In the genomic region with DNA sequence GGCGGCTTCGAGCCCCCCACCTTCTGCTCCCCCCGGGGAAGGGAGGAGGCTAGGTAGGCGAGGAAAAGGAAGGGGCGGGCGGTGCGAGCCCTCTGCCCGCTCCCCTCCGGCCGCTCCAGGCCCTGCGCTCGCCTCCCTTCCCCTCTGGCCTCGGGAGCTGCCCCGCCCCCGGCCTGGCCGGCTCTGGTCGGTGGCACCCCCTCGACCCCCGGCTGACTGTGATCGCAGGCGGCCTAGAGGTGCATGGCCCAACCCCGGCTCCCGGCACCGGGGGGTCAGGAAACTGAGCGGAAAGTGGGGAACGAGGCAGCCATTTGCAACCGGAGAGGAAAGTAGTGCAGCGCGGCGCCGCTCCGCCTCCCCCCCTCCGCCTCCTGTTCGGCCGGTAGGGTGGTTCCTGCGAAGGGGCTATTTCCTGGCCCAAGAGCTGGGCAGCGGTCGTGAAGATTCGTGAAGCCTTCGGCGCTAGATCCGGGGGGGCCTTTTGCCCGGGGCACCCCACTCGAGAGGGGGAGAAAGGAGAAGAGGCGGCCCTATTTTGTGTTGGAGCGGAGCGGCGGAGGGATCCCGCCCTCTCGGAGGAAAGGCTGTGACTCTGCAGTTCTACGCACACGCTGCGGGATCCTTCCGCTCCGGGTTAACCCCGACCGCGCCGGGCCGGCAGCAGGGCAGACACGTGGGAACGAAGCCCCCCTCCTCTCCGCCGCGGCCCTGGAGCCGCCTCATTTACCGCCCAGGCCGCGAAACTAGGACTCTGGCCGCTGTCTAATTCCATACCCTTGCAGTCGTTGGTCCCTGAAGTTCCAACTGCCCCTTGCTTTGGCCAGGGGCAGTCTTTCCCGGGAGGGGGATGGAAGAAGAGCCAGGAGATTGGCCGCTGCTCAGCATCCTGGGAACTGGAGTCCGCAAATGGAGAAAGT, we compare ENCODE assay signal across 8 cellular contexts. TPM values are rescaled to one million over a fixed set of nuclear protein-coding genes. Genes with fewer than 3 reads are reported as not detected.
A peak's percentile ranks its signal among the peaks of the same experiment; 100 is the strongest.
DNase-seq lines count a peak whose midpoint lies in the region; ATAC-seq and TF ChIP-seq lines count a peak whose summit lies in the region.

Gene KMT2D, minus strand, starts transcription at position 558 of the 920 bp plus-strand sequence. CDS start 5,470 bp downstream, outside the sequence.

- H3K4me3 Mint-ChIP-seq in nephron progenitor cell, result peak within 1 kb of the TSS; percentile 96
- H3K4me3 Mint-ChIP-seq in stimulated activated naive CD8-positive, alpha-beta T cell treated with anti-CD3 and anti-CD28 coated beads, Interleukin-15, Interleukin-2, amounts not matched to agents 100 ng/mL and 50 ng/mL, for 24 hours, result peak within 1 kb of the TSS; percentile 97

- in situ Hi-C loops in Caki2 (cut with HindIII; ENCODE audit: low pct_unique_long_range_greater_than_20kb, low sequenced_read_pairs), result loop anchor here (10.0 kb wide), 1 partner anchor 174 kb away; no protein-coding TSS in a partner anchor

- TF ChIP-seq CTCF in Loucy (conservative IDR thresholded peaks at IDR 0.05; ENCODE audit: low read length) (no peak), nephron progenitor cell (IDR thresholded peaks at IDR 0.05) (no peak)

- H4K20me1 ChIP-seq in Loucy (ENCODE audit: insufficient read depth, low read length, poor library complexity, severe bottlenecking), result peaks cover 45% of the 10 kb centered on the region

- peak within 1 kb of the TSS; percentile 98 for H3K27ac Mint-ChIP-seq in nephron progenitor cell
- H3K27ac Mint-ChIP-seq in stimulated activated naive CD8-positive, alpha-beta T cell treated with anti-CD3 and anti-CD28 coated beads, Interleukin-15, Interleukin-2, amounts not matched to agents 100 ng/mL and 50 ng/mL, for 24 hours, result peak within 1 kb of the TSS; percentile 96

- no peaks in the 10 kb centered on the region for H3K27me3 Mint-ChIP-seq in nephron progenitor cell (ENCODE audit: low read depth, poor library complexity)
- no peaks in the 10 kb centered on the region for H3K27me3 Mint-ChIP-seq in stimulated activated naive CD8-positive, alpha-beta T cell treated with anti-CD3 and anti-CD28 coated beads, Interleukin-15, Interleukin-2, amounts not matched to agents 100 ng/mL and 50 ng/mL, for 24 hours

- H3K9me3 Mint-ChIP-seq in nephron progenitor cell, result no peaks in the 10 kb centered on the region
- no peaks in the 10 kb centered on the region for H3K9me3 Mint-ChIP-seq in stimulated activated naive CD8-positive, alpha-beta T cell treated with anti-CD3 and anti-CD28 coated beads, Interleukin-15, Interleukin-2, amounts not matched to agents 100 ng/mL and 50 ng/mL, for 24 hours

- H3F3A ChIP-seq in Loucy (ENCODE audit: low read depth), result no peaks in the 10 kb centered on the region

- H3K4me3 ChIP-seq in Loucy (ENCODE audit: low read length, poor library complexity, severe bottlenecking), result peak within 1 kb of the TSS; percentile 86

- no peaks in the 10 kb centered on the region; the same call in 1 of the 2 replicates for H3K36me3 ChIP-seq in Loucy (ENCODE audit: insufficient read depth, low read length)

- H2AFZ ChIP-seq in Loucy (ENCODE audit: low read length), result peak within 1 kb of the TSS; percentile 93

- H3K9me3 ChIP-seq in Loucy (ENCODE audit: insufficient read depth, low read depth, low read length), result no peaks in the 10 kb centered on the region

- H3K4me2 ChIP-seq in Loucy (ENCODE audit: low read depth, low read length, poor library complexity, severe bottlenecking), result peak within 1 kb of the TSS; percentile 99

- peaks cover 21% of the 10 kb centered on the region for H3K4me1 ChIP-seq in Loucy (ENCODE audit: insufficient read depth, low read length, poor library complexity, severe bottlenecking)

- H3K27me3 ChIP-seq in Loucy (ENCODE audit: insufficient read depth, low read length, poor library complexity, severe bottlenecking), result peaks cover 12% of the 10 kb centered on the region

- ATAC-seq in GM21723 (IDR thresholded peaks at IDR 0.05; ENCODE audit: unreplicated experiment), result peak; percentile 54

- peaks cover 60% of the 10 kb centered on the region for H3K79me2 ChIP-seq in Loucy (ENCODE audit: insufficient read depth, low read length)

- peak within 1 kb of the TSS; percentile 94 for H3K9ac ChIP-seq in Loucy (ENCODE audit: low read depth, low read length, poor library complexity, severe bottlenecking)

- peak; percentile 94 for DNase-seq in Caki2 (ENCODE audit: low read depth)
- DNase-seq in SHP77 (lab: John Stamatoyannopoulos, UW), result peak; percentile 86 to 91
- peak; percentile 82 for DNase-seq in activated effector memory CD4-positive, alpha-beta T cell treated with Interleukin-2 at 50 U/mL for 16 hours
- DNase-seq in fibroblast of the conjunctiva (ENCODE audit: low read depth), result peak; percentile 82
- DNase-seq in nephron progenitor cell, result peak; percentile 91

- no peaks in the 10 kb centered on the region for H3K9me2 ChIP-seq in Loucy (replicated peaks; ENCODE audit: low read depth, low read length)

- H3K36me3 Mint-ChIP-seq in nephron progenitor cell (ENCODE audit: low read depth), result peaks cover 6% of the 10 kb centered on the region
- H3K36me3 Mint-ChIP-seq in stimulated activated naive CD8-positive, alpha-beta T cell treated with anti-CD3 and anti-CD28 coated beads, Interleukin-15, Interleukin-2, amounts not matched to agents 100 ng/mL and 50 ng/mL, for 24 hours (ENCODE audit: low read depth), result peaks cover 18% of the 10 kb centered on the region

- peaks cover 51% of the 10 kb centered on the region for H3K4me1 Mint-ChIP-seq in nephron progenitor cell
- peaks cover 39% of the 10 kb centered on the region for H3K4me1 Mint-ChIP-seq in stimulated activated naive CD8-positive, alpha-beta T cell treated with anti-CD3 and anti-CD28 coated beads, Interleukin-15, Interleukin-2, amounts not matched to agents 100 ng/mL and 50 ng/mL, for 24 hours (ENCODE audit: low read depth)

RNA-seq across cellular contexts. Expression of gene KMT2D, which starts in this region (rescaled TPM):
- total RNA-seq in Caki2 (2014; rRNA removed; shearing (Covaris generic); ENCODE audit: low replicate concordance), result 10.7 and 15.2 TPM in 2 replicates

Comparison
In these comparisons a context has a peak if more than half of its experiments do, and no peak if none do; other contexts are left out.
1. Peak in every context shown above with its lines: DNase-seq, ATAC-seq and H3K4me3 ChIP-seq.